14 cellular contexts compared by ENCODE assay signal in the genomic region with DNA sequence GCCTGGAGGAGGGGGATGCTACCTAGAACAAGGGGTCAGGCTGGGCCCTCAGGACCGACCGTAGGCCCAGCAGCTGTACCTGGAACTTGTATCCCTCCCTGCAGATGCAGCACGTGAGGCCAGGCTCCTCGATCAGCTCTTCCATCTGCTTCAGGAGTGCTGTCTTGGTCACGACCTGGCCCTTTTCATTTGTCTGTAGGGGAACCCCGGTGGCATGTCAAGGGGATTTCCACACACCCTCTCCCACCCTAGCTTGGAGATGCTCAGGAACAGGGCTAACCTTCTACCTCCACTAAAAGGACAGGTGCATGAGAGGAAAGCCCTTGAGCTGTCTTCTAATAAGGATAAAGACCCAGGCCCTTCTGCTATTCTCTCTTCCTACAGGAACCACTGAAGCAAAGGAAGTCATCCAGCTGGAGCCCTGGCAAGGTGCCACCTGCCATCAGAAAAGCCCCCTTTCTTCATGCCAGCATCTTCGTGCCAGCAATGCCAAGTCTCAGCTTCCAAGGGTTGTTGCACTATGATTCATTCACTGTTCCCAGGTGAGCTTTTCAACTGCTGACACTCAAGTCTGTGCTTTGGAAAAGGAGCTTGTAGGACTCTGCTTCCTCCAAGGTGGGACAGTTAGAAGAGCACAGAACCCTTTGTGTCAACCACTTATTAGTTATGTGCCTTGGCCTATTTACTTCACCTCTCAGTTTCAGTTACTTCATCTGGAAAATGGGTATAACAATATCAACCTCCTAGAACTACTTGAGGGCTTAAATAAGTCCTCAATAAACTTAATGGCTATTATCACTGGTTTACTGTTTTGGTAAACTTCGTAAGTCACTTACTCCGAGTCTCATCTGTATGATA.
DNase-seq lines count a peak whose midpoint lies in the region; ATAC-seq and TF ChIP-seq lines count a peak whose summit lies in the region.
"Had no signal": no experiment of that assay in that cellular context is flagged by ENCODE, and none has a peak within 500 bp of the region (broad histone marks: within the 10 kb centered on the region; RNA-seq: fewer than 3 reads in every experiment).

No MANE protein-coding gene starts in this region.

- H3K36me3 ChIP-seq in PC-3 (ENCODE audit: low read depth, low read length) (peaks cover 61% of the 10 kb centered on the region), tibial nerve (peaks cover 4 to 100% (median 38%) of the 10 kb centered on the region in 3 donors)

- DNase-seq in activated T-cell treated with anti-CD3 and anti-CD28 coated beads, Interleukin-2, amount 50 U/mL, for 72 hours, result peak; percentile 38
- no peak for DNase-seq in activated T-cell treated with anti-CD3 and anti-CD28 coated beads, Interleukin-2, amount 50 U/mL, for 1 hour
- no peak for DNase-seq in PC-3
- DNase-seq in effector memory CD8-positive, alpha-beta T cell, result no peak
- no peak for DNase-seq in NCI-H345 (lab: John Stamatoyannopoulos, UW)
- no peak for DNase-seq in tibial nerve (ENCODE audit: low spot score in 2 of 2)
- DNase-seq: AML-193, H9, KBM-7, NCI-H1930, transverse colon had no signal

- H3K9me3 ChIP-seq in PC-3 (ENCODE audit: low read length) (no peaks in the 10 kb centered on the region), tibial nerve (no peaks in the 10 kb centered on the region)
- H3K9me3 ChIP-seq: transverse colon had no signal

- no peak for TF ChIP-seq EP300 in tibial nerve (IDR thresholded peaks at IDR 0.05)

- no peaks in the 10 kb centered on the region for H3K9me2 ChIP-seq in PC-3 (replicated peaks; ENCODE audit: low read length)

- H3K9me3 Mint-ChIP-seq in activated T-cell treated with anti-CD3 and anti-CD28 coated beads, Interleukin-2, amount 50 U/mL, for 72 hours, result no peaks in the 10 kb centered on the region
- no peaks in the 10 kb centered on the region for H3K9me3 Mint-ChIP-seq in effector memory CD8-positive, alpha-beta T cell
- H3K9me3 Mint-ChIP-seq in stimulated activated naive CD8-positive, alpha-beta T cell treated with anti-CD3 and anti-CD28 coated beads, Interleukin-15, Interleukin-2, amounts not matched to agents 100 ng/mL and 50 ng/mL, for 24 hours, result no peaks in the 10 kb centered on the region
- H3K9me3 Mint-ChIP-seq: H9 had no signal

- H3K4me3 ChIP-seq in PC-3 (ENCODE audit: low read length) (no peak overlapping the region), tibial nerve (no peak overlapping the region)
- H3K4me3 ChIP-seq: transverse colon had no signal

- peak; percentile 64 to 70 for ATAC-seq in activated T-cell treated with anti-CD3 and anti-CD28 coated beads, Interleukin-2, amount 50 U/mL, for 72 hours (replicated peaks in 1 of 2)
- peak; percentile 9; the same call in 1 of the 2 replicates for ATAC-seq in PC-3
- peak; percentile 42 for ATAC-seq in effector memory CD8-positive, alpha-beta T cell (replicated peaks)
- no peak for ATAC-seq in GM21825 (IDR thresholded peaks at IDR 0.05; ENCODE audit: unreplicated experiment)

- H3K27ac ChIP-seq in PC-3 (ENCODE audit: low read length), result no peak overlapping the region
- no peak overlapping the region for H3K27ac ChIP-seq in tibial nerve
- H3K27ac ChIP-seq: epithelial cell of prostate had no signal

- H3K4me1 Mint-ChIP-seq in activated T-cell treated with anti-CD3 and anti-CD28 coated beads, Interleukin-2, amount 50 U/mL, for 72 hours (ENCODE audit: low read depth), result peaks cover 29% of the 10 kb centered on the region
- H3K4me1 Mint-ChIP-seq in effector memory CD8-positive, alpha-beta T cell (ENCODE audit: low read depth in 2 of 2), result no peaks in the 10 kb centered on the region
- peaks cover 33% of the 10 kb centered on the region for H3K4me1 Mint-ChIP-seq in stimulated activated naive CD8-positive, alpha-beta T cell treated with anti-CD3 and anti-CD28 coated beads, Interleukin-15, Interleukin-2, amounts not matched to agents 100 ng/mL and 50 ng/mL, for 24 hours (ENCODE audit: low read depth)
- H3K4me1 Mint-ChIP-seq: H9 had no signal

- TF ChIP-seq CTCF in PC-3 (conservative IDR thresholded peaks at IDR 0.05; ENCODE audit: low read depth, low read length) (no peak), tibial nerve (IDR thresholded peaks at IDR 0.05) (no peak)

- H3F3A ChIP-seq in PC-3 (ENCODE audit: low read length, unreplicated experiment), result no peaks in the 10 kb centered on the region

- intact Hi-C loops in PC-3 (cut with micrococcal nuclease), result loop anchor here (2.0 kb wide), 1 partner anchor 77 kb away; no protein-coding TSS in a partner anchor

- no peak for TF ChIP-seq POLR2A in tibial nerve (IDR thresholded peaks at IDR 0.05)

- H4K20me1 ChIP-seq in PC-3 (ENCODE audit: low read length), result no peaks in the 10 kb centered on the region

- no peaks in the 10 kb centered on the region for H3K79me2 ChIP-seq in PC-3 (ENCODE audit: low read length)

- no peak overlapping the region for H3K4me2 ChIP-seq in PC-3 (ENCODE audit: low read length)

- H3K36me3 Mint-ChIP-seq in activated T-cell treated with anti-CD3 and anti-CD28 coated beads, Interleukin-2, amount 50 U/mL, for 72 hours (ENCODE audit: insufficient read depth in 2 of 2), result peaks cover 23 to 47% of the 10 kb centered on the region in 2 donors
- H3K36me3 Mint-ChIP-seq in effector memory CD8-positive, alpha-beta T cell (ENCODE audit: insufficient read depth), result peaks cover 56% of the 10 kb centered on the region
- H3K36me3 Mint-ChIP-seq in stimulated activated naive CD8-positive, alpha-beta T cell treated with anti-CD3 and anti-CD28 coated beads, Interleukin-15, Interleukin-2, amounts not matched to agents 100 ng/mL and 50 ng/mL, for 24 hours (ENCODE audit: low read depth), result peaks cover 83% of the 10 kb centered on the region

- no peaks in the 10 kb centered on the region for H3K27me3 ChIP-seq in PC-3 (ENCODE audit: low read length)
- H3K27me3 ChIP-seq in tibial nerve, result no peaks in the 10 kb centered on the region
- H3K27me3 ChIP-seq: transverse colon had no signal

- H3K9ac ChIP-seq in PC-3 (ENCODE audit: low read length), result no peak overlapping the region

- POLR2A ChIA-PET in PC-3 (lab: Charles Lee; ENCODE audit: unreplicated experiment), result no interaction called here

- H3K4me3 Mint-ChIP-seq in activated T-cell treated with anti-CD3 and anti-CD28 coated beads, Interleukin-2, amount 50 U/mL, for 72 hours, result no peak overlapping the region
- H3K4me3 Mint-ChIP-seq in effector memory CD8-positive, alpha-beta T cell, result no peak overlapping the region
- no peak overlapping the region for H3K4me3 Mint-ChIP-seq in stimulated activated naive CD8-positive, alpha-beta T cell treated with anti-CD3 and anti-CD28 coated beads, Interleukin-15, Interleukin-2, amounts not matched to agents 100 ng/mL and 50 ng/mL, for 24 hours
- H3K4me3 Mint-ChIP-seq: H9 had no signal

- CTCF ChIA-PET in PC-3 (lab: Charles Lee), result interaction anchor here (1.0 kb wide), 1 partner anchor 115 kb away, joined by 3 read pairs; no protein-coding TSS in a partner anchor

- WGBS in tibial nerve, 2 donors, result 73 to 82% methylated on average over 9 of the region's 9 CpGs

- H2AFZ ChIP-seq in PC-3 (ENCODE audit: low read length), result no peak overlapping the region

- H3K27ac Mint-ChIP-seq in activated T-cell treated with anti-CD3 and anti-CD28 coated beads, Interleukin-2, amount 50 U/mL, for 72 hours, result peak overlapping the region; percentile 58
- peak overlapping the region; percentile 28 to 61 for H3K27ac Mint-ChIP-seq in effector memory CD8-positive, alpha-beta T cell
- H3K27ac Mint-ChIP-seq in stimulated activated naive CD8-positive, alpha-beta T cell treated with anti-CD3 and anti-CD28 coated beads, Interleukin-15, Interleukin-2, amounts not matched to agents 100 ng/mL and 50 ng/mL, for 24 hours, result peak overlapping the region; percentile 62
- H3K27ac Mint-ChIP-seq: H9 had no signal

- H3K4me1 ChIP-seq in PC-3 (ENCODE audit: insufficient read depth, low read length) (no peaks in the 10 kb centered on the region; the same call in 1 of the 2 replicates), tibial nerve (peaks cover 0 to 6% (median 0%) of the 10 kb centered on the region in 4 donors)

- no TSS peak for BruUV-seq in PC-3 (replicated peaks; lab: Mats Ljungman, UMichigan)

- no peaks in the 10 kb centered on the region for H3K27me3 Mint-ChIP-seq in activated T-cell treated with anti-CD3 and anti-CD28 coated beads, Interleukin-2, amount 50 U/mL, for 72 hours (ENCODE audit: low read depth)
- no peaks in the 10 kb centered on the region for H3K27me3 Mint-ChIP-seq in effector memory CD8-positive, alpha-beta T cell
- H3K27me3 Mint-ChIP-seq in stimulated activated naive CD8-positive, alpha-beta T cell treated with anti-CD3 and anti-CD28 coated beads, Interleukin-15, Interleukin-2, amounts not matched to agents 100 ng/mL and 50 ng/mL, for 24 hours, result no peaks in the 10 kb centered on the region

Comparison
In these comparisons a context has a peak if more than half of its experiments do, and no peak if none do; other contexts are left out.
1. DNase-seq: peak in activated T-cell treated with anti-CD3 and anti-CD28 coated beads, Interleukin-2, amount 50 U/mL, for 72 hours (2 of 2); none in activated T-cell treated with anti-CD3 and anti-CD28 coated beads, Interleukin-2, amount 50 U/mL, for 1 hour (single experiment), PC-3 (single experiment), effector memory CD8-positive, alpha-beta T cell (0 of 3), NCI-H345 (single experiment) and tibial nerve (0 of 2).
2. Peak in every context shown above with its lines, with median percentiles within 50 percentile points of each other: H3K27ac Mint-ChIP-seq.